Comparison of ENCODE assay signal across 1 cellular context in genomic region chr9:89009049-89009840, GRCh38.
TF ChIP-seq lines count a peak whose summit lies in the region.

No MANE protein-coding gene starts in this region.

TF ChIP-seq in K562, 482 proteins besides CTCF, POLR2A, EP300 and RAD21 (continued from another document):
- no peak for TF ChIP-seq PBX2 (CRISPR knock-in tag; IDR thresholded peaks at IDR 0.05; ENCODE audit: low read depth)
- no peak for TF ChIP-seq PBX2 (tag; conservative IDR thresholded peaks at IDR 0.05; ENCODE audit: low read depth)
- TF ChIP-seq ZNF79 (CRISPR knock-in tag; IDR thresholded peaks at IDR 0.05; ENCODE audit: low read depth) = no peak
- TF ChIP-seq ZNF212 (CRISPR knock-in tag; IDR thresholded peaks at IDR 0.05) = no peak
- no peak for TF ChIP-seq ZFP1 (CRISPR knock-in tag; IDR thresholded peaks at IDR 0.05)
- TF ChIP-seq KDM5B (IDR thresholded peaks at IDR 0.05; ENCODE audit: insufficient replicate concordance, low read depth, low read length) = no peak
- TF ChIP-seq PATZ1 (CRISPR knock-in tag; IDR thresholded peaks at IDR 0.05; ENCODE audit: borderline replicate concordance) = no peak
- no peak for TF ChIP-seq HIVEP1 (CRISPR knock-in tag; IDR thresholded peaks at IDR 0.05)
- no peak for TF ChIP-seq TAF15 (IDR thresholded peaks at IDR 0.05; ENCODE audit: low read depth, low read length)
- no peak for TF ChIP-seq AFF1 (IDR thresholded peaks at IDR 0.05; ENCODE audit: low read depth in 1 of 2, partially characterized antibody in 2 of 2)
- TF ChIP-seq MBD2 (IDR thresholded peaks at IDR 0.05; ENCODE audit: borderline replicate concordance, low read depth) = no peak
